Comparison of ENCODE assay signal across 1 cellular context in the genomic region with DNA sequence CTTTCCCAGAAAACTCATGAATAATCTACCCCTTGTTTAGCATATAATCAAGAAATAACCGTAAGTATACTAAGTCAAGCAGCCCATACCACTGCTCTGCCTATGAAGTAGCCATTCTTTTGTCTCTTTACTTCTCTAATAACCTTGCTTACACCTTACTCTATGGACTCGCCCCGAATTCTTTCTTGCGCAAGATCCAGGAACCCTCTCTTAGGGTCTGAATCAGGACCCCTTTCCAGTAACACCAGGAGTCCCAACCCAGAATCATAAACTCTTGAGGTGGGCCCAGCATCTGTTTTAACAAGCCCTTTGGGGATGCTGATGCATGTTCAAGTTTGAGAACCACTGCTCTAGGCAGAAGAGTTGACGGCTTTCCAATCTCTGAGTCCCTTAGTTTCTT.
TF ChIP-seq lines count a peak whose summit lies in the region.

No MANE protein-coding gene starts in this region.

TF ChIP-seq in IMR-90, 13 proteins besides CTCF, POLR2A, EP300 and RAD21:
- peak; percentile 52 for TF ChIP-seq CEBPB (IDR thresholded peaks at IDR 0.05; ENCODE audit: low read depth, low read length)
- TF ChIP-seq CHD1 (IDR thresholded peaks at IDR 0.05; ENCODE audit: low read depth, low read length): no peak
